20 cellular contexts compared by ENCODE assay signal in genomic region chr10:21950566-21950965, GRCh38.
"Had no signal": no experiment of that assay in that cellular context is flagged by ENCODE, and none has a peak within 500 bp of the region (broad histone marks: within the 10 kb centered on the region; RNA-seq: fewer than 3 reads in every experiment).

No MANE protein-coding gene starts in this region.

- H3K4me3 Mint-ChIP-seq: memory B cell, nephron had no signal

- H3K36me3 Mint-ChIP-seq: memory B cell had no signal

- H3K27ac Mint-ChIP-seq: memory B cell, nephron had no signal

- H3K27me3 ChIP-seq: dorsolateral prefrontal cortex, gastroesophageal sphincter, neutrophil, right atrium auricular region, sigmoid colon had no signal

- H3K9me3 ChIP-seq: gastroesophageal sphincter, lower lobe of right lung, neutrophil, right atrium auricular region, sigmoid colon had no signal

- DNase-seq: cortex of kidney; dorsolateral prefrontal cortex; effector CD8-positive, alpha-beta T cell; foreskin fibroblast; glutamatergic neuron; islet precursor cell; lower lobe of right lung; midbrain; posterior cingulate gyrus; sigmoid colon; stimulated activated CD4-positive, alpha-beta T cell treated with anti-CD3 and anti-CD28 coated beads, Interleukin-12 subunit alpha, Interleukin-12 subunit beta, amount 100 ng/mL, for 4 hours; stimulated activated naive CD4-positive, alpha-beta T cell treated with Interleukin-2 at 50 U/mL for 16 hours; trophoblast cell had no signal

- H3K4me3 ChIP-seq: dorsolateral prefrontal cortex, gastroesophageal sphincter, lower lobe of right lung, right atrium auricular region, sigmoid colon, skin epidermis had no signal

- ATAC-seq: gastroesophageal sphincter, left lobe of liver had no signal

- H3K36me3 ChIP-seq: gastroesophageal sphincter, lower lobe of right lung, neutrophil, right atrium auricular region, sigmoid colon had no signal

- H3K27ac ChIP-seq: dorsolateral prefrontal cortex, gastroesophageal sphincter, lower lobe of right lung, neutrophil, right atrium auricular region, sigmoid colon, skin epidermis had no signal

- H3K9me3 Mint-ChIP-seq: memory B cell, nephron had no signal

- H3K27me3 Mint-ChIP-seq: memory B cell had no signal
